ENCODE assay signal across 17 cellular contexts in the genomic region with DNA sequence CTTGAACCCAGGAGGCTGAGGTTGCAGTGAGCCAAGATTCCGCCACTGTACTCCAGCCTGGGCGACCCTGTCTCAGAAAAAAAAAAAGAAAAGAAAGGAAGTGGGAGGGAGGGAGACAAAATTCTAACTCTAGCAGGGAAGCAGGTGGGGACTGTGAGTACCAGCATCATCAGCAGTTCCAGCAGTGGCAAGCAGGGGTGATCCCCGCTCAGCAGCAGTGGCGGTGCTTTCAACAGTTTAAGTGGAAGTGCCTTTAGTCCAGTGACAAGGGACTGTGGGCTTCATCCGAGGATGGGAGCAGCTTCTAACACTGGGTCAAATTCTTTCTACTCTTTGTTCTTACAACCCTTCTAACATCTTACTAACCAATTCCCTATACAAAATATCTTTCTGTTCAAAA.
DNase-seq lines count a peak whose midpoint lies in the region; ATAC-seq and TF ChIP-seq lines count a peak whose summit lies in the region.
"Had no signal": no experiment of that assay in that cellular context is flagged by ENCODE, and none has a peak within 500 bp of the region (broad histone marks: within the 10 kb centered on the region; RNA-seq: fewer than 3 reads in every experiment).

No MANE protein-coding gene starts in this region.

- H3K4me2 ChIP-seq in GM23338 (no peak overlapping the region), OCI-LY3 (ENCODE audit: low read length) (no peak overlapping the region; the same call in 1 of the 2 replicates), neural progenitor cell (no peak overlapping the region)
- H3K4me2 ChIP-seq: A549 had no signal

- H3K27me3 Mint-ChIP-seq in GM23338 (ENCODE audit: insufficient read depth, low read depth, poor library complexity), result peaks cover 2% of the 10 kb centered on the region
- no peaks in the 10 kb centered on the region for H3K27me3 Mint-ChIP-seq in neural progenitor cell (ENCODE audit: insufficient read depth, low read depth)
- H3K27me3 Mint-ChIP-seq in Caco-2 (ENCODE audit: insufficient read depth, unreplicated experiment), result no peaks in the 10 kb centered on the region
- H3K27me3 Mint-ChIP-seq: IgD-negative memory B cell had no signal

- H3F3A ChIP-seq in GM23338 (replicated peaks; ENCODE audit: low read depth), result no peaks in the 10 kb centered on the region
- H3F3A ChIP-seq in neural progenitor cell (ENCODE audit: low read depth), result no peaks in the 10 kb centered on the region

- no TSS peak for BruUV-seq in Caco-2 (replicated peaks; lab: Mats Ljungman, UMichigan)

- H3K36me3 Mint-ChIP-seq in GM23338 (ENCODE audit: low read depth) (0 out of 3 replicates have a peak, but pooled peaks cover 3% of the 10 kb centered on the region), neural progenitor cell (no peaks in the 10 kb centered on the region), Caco-2 (ENCODE audit: insufficient read depth, unreplicated experiment) (no peaks in the 10 kb centered on the region)
- H3K36me3 Mint-ChIP-seq: CD4-positive, alpha-beta memory T cell; IgD-negative memory B cell had no signal

- H3K27me3 ChIP-seq in GM23338 (ENCODE audit: insufficient read depth) (no peaks in the 10 kb centered on the region), OCI-LY3 (ENCODE audit: low read depth, low read length) (no peaks in the 10 kb centered on the region), neural progenitor cell (no peaks in the 10 kb centered on the region), Caco-2 (replicated peaks; ENCODE audit: control insufficient read depth, insufficient read depth, low read length) (no peaks in the 10 kb centered on the region), breast epithelium (no peaks in the 10 kb centered on the region)
- H3K27me3 ChIP-seq: BE2C had no signal

- TF ChIP-seq POLR2A in breast epithelium (IDR thresholded peaks at IDR 0.05), result no peak

- H3K36me3 ChIP-seq in GM23338 (ENCODE audit: insufficient read depth) (no peaks in the 10 kb centered on the region), OCI-LY3 (replicated peaks; ENCODE audit: low read depth, low read length) (no peaks in the 10 kb centered on the region), neural progenitor cell (no peaks in the 10 kb centered on the region), Caco-2 (ENCODE audit: control insufficient read depth, insufficient read depth, low read length) (no peaks in the 10 kb centered on the region), breast epithelium (no peaks in the 10 kb centered on the region)
- H3K36me3 ChIP-seq: BE2C had no signal

- no peaks in the 10 kb centered on the region for H3K9me2 ChIP-seq in GM23338 (ENCODE audit: insufficient read depth)

- H3K4me3 Mint-ChIP-seq in GM23338 (no peak overlapping the region), neural progenitor cell (no peak overlapping the region), Caco-2 (ENCODE audit: unreplicated experiment) (no peak overlapping the region)
- H3K4me3 Mint-ChIP-seq: CD4-positive, alpha-beta memory T cell; IgD-negative memory B cell had no signal

- CTCF ChIA-PET in Caco-2 (lab: Charles Lee), result no interaction called here

- H3K4me1 ChIP-seq in GM23338 (ENCODE audit: insufficient read depth), result no peaks in the 10 kb centered on the region
- H3K4me1 ChIP-seq in OCI-LY3 (ENCODE audit: low read length), result no peaks in the 10 kb centered on the region
- H3K4me1 ChIP-seq in neural progenitor cell, result no peaks in the 10 kb centered on the region
- no peaks in the 10 kb centered on the region for H3K4me1 ChIP-seq in Caco-2
- H3K4me1 ChIP-seq in breast epithelium, result no peaks in the 10 kb centered on the region
- H3K4me1 ChIP-seq: A549, BE2C had no signal

- 0 out of 3 replicates have a peak, but pooled peaks cover 3% of the 10 kb centered on the region for H3K9me3 Mint-ChIP-seq in GM23338
- peaks cover 5% of the 10 kb centered on the region for H3K9me3 Mint-ChIP-seq in neural progenitor cell
- H3K9me3 Mint-ChIP-seq in Caco-2 (ENCODE audit: unreplicated experiment), result no peaks in the 10 kb centered on the region

- H3K27ac Mint-ChIP-seq in GM23338, result no peak overlapping the region
- H3K27ac Mint-ChIP-seq in neural progenitor cell, result no peak overlapping the region
- H3K27ac Mint-ChIP-seq in Caco-2 (ENCODE audit: unreplicated experiment), result no peak overlapping the region
- H3K27ac Mint-ChIP-seq: CD4-positive, alpha-beta memory T cell; IgD-negative memory B cell had no signal

- 0 out of 4 replicates have a peak, but pooled peaks of 1 of the 2 experiments have one; percentile 6 for TF ChIP-seq CTCF in GM23338 (conservative IDR thresholded peaks at IDR 0.05; ENCODE audit: low read depth in 2 of 2)
- TF ChIP-seq CTCF in OCI-LY3 (IDR thresholded peaks at IDR 0.05; ENCODE audit: low read depth, low read length), result no peak
- no peak for TF ChIP-seq CTCF in neural progenitor cell (IDR thresholded peaks at IDR 0.05)
- TF ChIP-seq CTCF in Caco-2 (IDR thresholded peaks at IDR 0.05; ENCODE audit: insufficient read depth in 1 of 2, low read depth in 1 of 2, low read length in 1 of 2, severe bottlenecking in 1 of 2, unreplicated experiment in 1 of 2), result no peak
- TF ChIP-seq CTCF in breast epithelium (IDR thresholded peaks at IDR 0.05), result no peak

- H3K9ac ChIP-seq in OCI-LY3 (ENCODE audit: low read length), result no peak overlapping the region
- no peak overlapping the region for H3K9ac ChIP-seq in neural progenitor cell

- H3K9me3 ChIP-seq in OCI-LY3 (ENCODE audit: insufficient read depth, low read length) (no peaks in the 10 kb centered on the region), neural progenitor cell (ENCODE audit: low read depth) (no peaks in the 10 kb centered on the region), Caco-2 (no peaks in the 10 kb centered on the region), breast epithelium (no peaks in the 10 kb centered on the region)
- H3K9me3 ChIP-seq: A549, BE2C had no signal

- H3K4me3 ChIP-seq in GM23338, result no peak overlapping the region
- no peak overlapping the region for H3K4me3 ChIP-seq in OCI-LY3 (ENCODE audit: low read length)
- no peak overlapping the region for H3K4me3 ChIP-seq in neural progenitor cell
- no peak overlapping the region for H3K4me3 ChIP-seq in Caco-2 (ENCODE audit: low read depth, low read length)
- no peak overlapping the region for H3K4me3 ChIP-seq in breast epithelium
- H3K4me3 ChIP-seq: A549 had no signal

- H3K27ac ChIP-seq in GM23338 (ENCODE audit: low read depth) (no peak overlapping the region), OCI-LY3 (ENCODE audit: low read length) (no peak overlapping the region), neural progenitor cell (no peak overlapping the region), breast epithelium (no peak overlapping the region)
- H3K27ac ChIP-seq: A549, C4-2B had no signal

- ATAC-seq in GM23338, result peak; percentile 70
- ATAC-seq in HG03342 (IDR thresholded peaks at IDR 0.05; ENCODE audit: unreplicated experiment), result no peak
- ATAC-seq: A549 had no signal

- H3K79me2 ChIP-seq in GM23338 (replicated peaks; ENCODE audit: insufficient read depth) (no peaks in the 10 kb centered on the region), OCI-LY3 (ENCODE audit: low read length) (no peaks in the 10 kb centered on the region), neural progenitor cell (ENCODE audit: low read depth) (no peaks in the 10 kb centered on the region)

- peak; percentile 54 for DNase-seq in GM23338 (ENCODE audit: low spot score)
- peak; percentile 5 for DNase-seq in iPS DF 19.7 (ENCODE audit: low read depth, low spot score)
- DNase-seq in neural progenitor cell (ENCODE audit: low spot score), result peak; percentile 13
- no peak for DNase-seq in NCI-H526 (lab: John Stamatoyannopoulos, UW)
- no peak for DNase-seq in Caco-2
- no peak for DNase-seq in breast epithelium (ENCODE audit: low spot score in 2 of 2)
- DNase-seq: BE2C; CD4-positive, alpha-beta memory T cell; COR-L47; DMS79; EL; KG1 had no signal

- intact Hi-C loops in Caco-2 (cut with micrococcal nuclease; ENCODE audit: unreplicated experiment), result no loop called here
- intact Hi-C loops in breast epithelium (cut with DNase I; ENCODE audit: low total_unique reads), result no loop called here

- H2AFZ ChIP-seq in GM23338 (no peak overlapping the region), OCI-LY3 (ENCODE audit: low read depth, low read length) (peak overlapping the region; percentile 23; the same call in 1 of the 2 replicates), neural progenitor cell (replicated peaks) (no peak overlapping the region)

- no peaks in the 10 kb centered on the region for H4K20me1 ChIP-seq in GM23338 (replicated peaks; ENCODE audit: insufficient read depth)
- H4K20me1 ChIP-seq in OCI-LY3 (ENCODE audit: insufficient read depth, low read length), result no peaks in the 10 kb centered on the region
- no peaks in the 10 kb centered on the region for H4K20me1 ChIP-seq in neural progenitor cell (ENCODE audit: low read depth)

- POLR2A ChIA-PET in Caco-2 (lab: Charles Lee), result no interaction called here

- H3K4me1 Mint-ChIP-seq in GM23338 (no peaks in the 10 kb centered on the region), neural progenitor cell (no peaks in the 10 kb centered on the region), Caco-2 (ENCODE audit: low read depth, unreplicated experiment) (no peaks in the 10 kb centered on the region)

TF ChIP-seq in GM23338, 12 proteins besides CTCF, POLR2A, EP300 and RAD21:
- TF ChIP-seq EZH2 (IDR thresholded peaks at IDR 0.05; ENCODE audit: low read depth, unreplicated experiment) (no peak), NANOG (IDR thresholded peaks at IDR 0.05; ENCODE audit: borderline replicate concordance) (no peak), CREB1 (CRISPR knock-in tag; IDR thresholded peaks at IDR 0.05; ENCODE audit: low read depth) (no peak), ZNF114 (CRISPR knock-in tag; IDR thresholded peaks at IDR 0.05) (no peak), ZNF331 (CRISPR knock-in tag; IDR thresholded peaks at IDR 0.05; ENCODE audit: low read depth) (no peak), EZH2phosphoT487 (IDR thresholded peaks at IDR 0.05; ENCODE audit: unreplicated experiment) (no peak), POLR2AphosphoS5 (IDR thresholded peaks at IDR 0.05; ENCODE audit: low read depth) (no peak)

Comparison
In these comparisons a context has a peak if more than half of its experiments do, and no peak if none do; other contexts are left out.
1. DNase-seq: peak in GM23338 (single experiment), iPS DF 19.7 (single experiment) and neural progenitor cell (single experiment); none in NCI-H526 (0 of 2), Caco-2 (0 of 2) and breast epithelium (0 of 2).